In genomic region chr11:101129203-101129943, GRCh38 we compare ENCODE assay signal across 8 cellular contexts. TPM values are rescaled to one million over a fixed set of nuclear protein-coding genes. Genes with fewer than 3 reads are reported as not detected.
DNase-seq lines count a peak whose midpoint lies in the region; ATAC-seq, FAIRE-seq and TF ChIP-seq lines count a peak whose summit lies in the region.

Gene PGR, minus strand, starts transcription at chr11:101129813. Its CDS starts 743 bp downstream, at chr11:101129070.

- H3K18ac ChIP-seq in trophoblast cell (ENCODE audit: low read length), result no peak within 1 kb of the TSS

- H3K9me3 ChIP-seq in Peyer's patch, result no peaks in the 10 kb centered on the region
- no peaks in the 10 kb centered on the region for H3K9me3 ChIP-seq in trophoblast cell (ENCODE audit: insufficient read depth, low read depth, low read length)

- no CpG with 5 or more reads among the region's 38 CpGs for WGBS in trophoblast cell (ENCODE audit: extremely low coverage, insufficient coverage, insufficient read length)

- H2AK5ac ChIP-seq in trophoblast cell (ENCODE audit: low read length), result no peak within 1 kb of the TSS

- H3K4me2 ChIP-seq in trophoblast cell (ENCODE audit: low read length), result peak within 1 kb of the TSS; percentile 89

- H2BK5ac ChIP-seq in trophoblast cell (ENCODE audit: low read depth, low read length, poor library complexity), result no peak within 1 kb of the TSS

- no peak within 1 kb of the TSS for H2AFZ ChIP-seq in trophoblast cell (ENCODE audit: insufficient read depth, low read length, poor library complexity)

- no peak within 1 kb of the TSS for H2BK12ac ChIP-seq in trophoblast cell (ENCODE audit: low read length)

- no peak within 1 kb of the TSS for H3K23ac ChIP-seq in trophoblast cell (ENCODE audit: low read length)

- H3K14ac ChIP-seq in trophoblast cell (ENCODE audit: low read length), result no peak within 1 kb of the TSS

- H3K27me3 ChIP-seq in Peyer's patch, result peaks cover 0 to 9% of the 10 kb centered on the region in 2 donors
- H3K27me3 ChIP-seq in trophoblast cell (ENCODE audit: insufficient read depth, low read length), result peaks cover 38% of the 10 kb centered on the region

- TF ChIP-seq CTCF in Peyer's patch (IDR thresholded peaks at IDR 0.05), result no peak

- no peak within 1 kb of the TSS for H4K8ac ChIP-seq in trophoblast cell (ENCODE audit: low read depth, low read length)

- FAIRE-seq in urothelium cell line (lab: Jason Lieb, UNC), result no peak

- ATAC-seq in left cardiac atrium, result peak; percentile 45 to 70

- H3K9ac ChIP-seq in trophoblast cell (ENCODE audit: low read length), result no peak within 1 kb of the TSS

- H3K4me3 ChIP-seq in Peyer's patch, result peak within 1 kb of the TSS; percentile 24 to 56 (median 42)
- no peak within 1 kb of the TSS for H3K4me3 ChIP-seq in trophoblast cell (ENCODE audit: low read depth, low read length)

- no peak within 1 kb of the TSS for H3K27ac ChIP-seq in Peyer's patch
- no peak within 1 kb of the TSS for H3K27ac ChIP-seq in trophoblast cell (ENCODE audit: low read depth, low read length)

- peak; percentile 44 for DNase-seq in D341Med (ENCODE audit: low spot score)
- peak in 1 of 3 donors; percentile 34 for DNase-seq in Peyer's patch
- peak; percentile 74 for DNase-seq in left cardiac atrium
- peak; percentile 20 to 22 for DNase-seq in trophoblast cell
- DNase-seq in NCI-H1092 treated with DMSO at 0.1 percent for 48 hours (lab: John Stamatoyannopoulos, UW), result no peak
- DNase-seq in activated gamma-delta T cell (lab: John Stamatoyannopoulos, UW), result no peak
- DNase-seq in stimulated activated CD4-positive, alpha-beta T cell treated with anti-CD3 and anti-CD28 coated beads, Interleukin-4, amount 100 ng/mL, for 24 hours, result no peak
- no peak for DNase-seq in urothelium cell line (ENCODE audit: low spot score)

- intact Hi-C loops in left cardiac atrium (cut with DNase I), result loop anchor here in 1 of 2 donors (10.0 kb wide), 2 partner anchors 95 to 155 kb away; no protein-coding TSS in a partner anchor

- TF ChIP-seq POLR2A in Peyer's patch (IDR thresholded peaks at IDR 0.05), result no peak

- H4K12ac ChIP-seq in trophoblast cell (ENCODE audit: low read depth, low read length), result no peak within 1 kb of the TSS

- H3K79me1 ChIP-seq in trophoblast cell (ENCODE audit: low read length), result no peaks in the 10 kb centered on the region

- H3K79me2 ChIP-seq in trophoblast cell (ENCODE audit: control insufficient read depth, insufficient read depth, low read length, poor library complexity), result no peaks in the 10 kb centered on the region

- H4K91ac ChIP-seq in trophoblast cell (ENCODE audit: low read depth, low read length), result no peak within 1 kb of the TSS

- H3K4me1 ChIP-seq in Peyer's patch, result no peaks in the 10 kb centered on the region
- peaks cover 12 to 13% of the 10 kb centered on the region in 2 experiments for H3K4me1 ChIP-seq in trophoblast cell (ENCODE audit: control insufficient read depth in 1 of 2, insufficient read depth in 2 of 2, low read length in 2 of 2)

- H2BK120ac ChIP-seq in trophoblast cell (ENCODE audit: insufficient read depth, low read length, poor library complexity), result no peak within 1 kb of the TSS

- H3K36me3 ChIP-seq in Peyer's patch (no peaks in the 10 kb centered on the region), trophoblast cell (ENCODE audit: control insufficient read depth in 1 of 2, insufficient read depth in 2 of 2, low read length in 2 of 2) (no peaks in the 10 kb centered on the region)

- H3K4ac ChIP-seq in trophoblast cell (ENCODE audit: low read depth, low read length), result no peak within 1 kb of the TSS

RNA-seq across cellular contexts. Expression of gene PGR, which starts in this region (rescaled TPM):
- total RNA-seq in Peyer's patch (1 to 10 TPM in 2 of 4 donors, under 1 TPM in 2; 0.35 to 1.7 (median 0.86) TPM), left cardiac atrium (1 to 10 TPM; 5.5 to 6.5 TPM)
- under 0.01 and 0.01 TPM in 2 replicates for polyA plus RNA-seq in trophoblast cell (2013)

Comparison
In these comparisons a context has a peak if more than half of its experiments do, and no peak if none do; other contexts are left out.
1. DNase-seq: peak in D341Med (single experiment), left cardiac atrium (single experiment) and trophoblast cell (2 of 2); none in NCI-H1092 treated with DMSO at 0.1 percent for 48 hours (single experiment), activated gamma-delta T cell (single experiment), stimulated activated CD4-positive, alpha-beta T cell treated with anti-CD3 and anti-CD28 coated beads, Interleukin-4, amount 100 ng/mL, for 24 hours (single experiment) and urothelium cell line (single experiment).